In genomic region chr5:128943100-128943499, GRCh38 we compare ENCODE assay signal across 2 cellular contexts. TPM values are rescaled to one million over a fixed set of nuclear protein-coding genes. Genes with fewer than 3 reads are reported as not detected.
"Had no signal": no experiment of that assay in that cellular context is flagged by ENCODE, and none has a peak within 500 bp of the region (broad histone marks: within the 10 kb centered on the region; RNA-seq: fewer than 3 reads in every experiment).

No MANE protein-coding gene starts in this region.

RNA-seq across cellular contexts. Expression of gene SLC27A6, which starts 22.2 kb away (rescaled TPM):
- total RNA-seq: G401, GM12878 had no signal
